1 cellular context compared by ENCODE assay signal in the genomic region with DNA sequence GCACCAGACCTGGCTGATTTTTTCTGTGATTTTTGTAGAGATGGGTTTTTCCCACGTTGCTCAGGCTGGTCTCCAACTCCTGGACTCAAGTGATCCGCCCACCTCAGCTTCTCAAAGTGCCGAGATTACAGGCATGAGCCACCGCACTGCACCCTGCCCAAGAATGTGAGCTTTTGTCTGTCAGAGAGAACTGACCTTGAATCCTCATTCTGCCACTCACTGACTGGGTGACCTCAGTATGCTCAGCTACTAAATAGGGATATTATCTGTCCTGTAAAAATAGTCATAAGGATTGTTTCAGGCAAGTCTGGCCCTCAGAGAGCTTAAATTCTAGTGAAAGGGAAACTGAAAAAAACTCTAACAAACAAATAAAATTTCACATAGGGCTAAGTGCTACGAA.
TF ChIP-seq lines count a peak whose summit lies in the region.

No MANE protein-coding gene starts in this region.

TF ChIP-seq in endothelial cell of umbilical vein, 7 proteins besides CTCF, POLR2A, EP300 and RAD21:
- TF ChIP-seq, protein P1, sequence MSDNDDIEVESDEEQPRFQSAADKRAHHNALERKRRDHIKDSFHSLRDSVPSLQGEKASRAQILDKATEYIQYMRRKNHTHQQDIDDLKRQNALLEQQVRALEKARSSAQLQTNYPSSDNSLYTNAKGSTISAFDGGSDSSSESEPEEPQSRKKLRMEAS (IDR thresholded peaks at IDR 0.05; ENCODE audit: insufficient read depth, insufficient read length), result no peak
- TF ChIP-seq FOS (IDR thresholded peaks at IDR 0.05; ENCODE audit: borderline replicate concordance, insufficient read depth, low read length) (no peak), POLR2AphosphoS5 (IDR thresholded peaks at IDR 0.05; ENCODE audit: insufficient read depth, low read depth, low read length) (no peak), EZH2 (IDR thresholded peaks at IDR 0.05; ENCODE audit: borderline replicate concordance, low read depth, low read length, severe bottlenecking) (no peak), GATA2 (IDR thresholded peaks at IDR 0.05; ENCODE audit: insufficient read depth, insufficient read length, low read depth, low read length) (no peak)
